ENCODE assay signal across 10 cellular contexts in genomic region chr12:41188841-41189394, GRCh38. TPM values are rescaled to one million over a fixed set of nuclear protein-coding genes. Genes with fewer than 3 reads are reported as not detected.
DNase-seq lines count a peak whose midpoint lies in the region; TF ChIP-seq lines count a peak whose summit lies in the region.
"Had no signal": no experiment of that assay in that cellular context is flagged by ENCODE, and none has a peak within 500 bp of the region (broad histone marks: within the 10 kb centered on the region; RNA-seq: fewer than 3 reads in every experiment).

No MANE protein-coding gene starts in this region.

- in situ Hi-C loops in GM23248 (cut with MboI): no loop called here
- in situ Hi-C loops in KBM-7 (cut with MboI; ENCODE audit: low pct_unique_long_range_greater_than_20kb, low sequenced_read_pairs): no loop called here

- H3K4me3 ChIP-seq in testis: peak overlapping the region; percentile 55 to 76
- no peak overlapping the region for H3K4me3 ChIP-seq in GM23248

- H3K36me3 Mint-ChIP-seq in chondrocyte (ENCODE audit: low read depth): peaks cover 3% of the 10 kb centered on the region
- H3K36me3 Mint-ChIP-seq in mesothelial cell of epicardium: no peaks in the 10 kb centered on the region

- H3K27me3 ChIP-seq in testis: no peaks in the 10 kb centered on the region
- peaks cover 22% of the 10 kb centered on the region for H3K27me3 ChIP-seq in GM23248 (replicated peaks; ENCODE audit: insufficient read depth)

- 1 to 3% methylated on average over 27 to 35 of the region's 49 CpGs for WGBS in testis, 2 donors
- 2 to 3% methylated on average over 23 to 31 of the region's 49 CpGs for WGBS in GM23248 (ENCODE audit: low coverage in 1 of 2, low lambda C conversion rate in 2 of 2, missing lambda C conversion rate in 2 of 2), 2 experiments

- no peaks in the 10 kb centered on the region for H4K20me1 ChIP-seq in GM23248 (ENCODE audit: insufficient read depth)

- intact Hi-C loops in testis (cut with DNase I; ENCODE audit: low total_unique reads): no loop called here

- H3K27ac Mint-ChIP-seq in chondrocyte (ENCODE audit: unreplicated experiment): no peak overlapping the region
- no peak overlapping the region for H3K27ac Mint-ChIP-seq in mesothelial cell of epicardium

- H3K27me3 Mint-ChIP-seq in chondrocyte (ENCODE audit: low read depth) (peaks cover 35% of the 10 kb centered on the region), mesothelial cell of epicardium (ENCODE audit: low read depth) (peaks cover 51% of the 10 kb centered on the region)

- H3K4me1 Mint-ChIP-seq in chondrocyte (ENCODE audit: low read depth): peaks cover 24% of the 10 kb centered on the region
- peaks cover 20% of the 10 kb centered on the region for H3K4me1 Mint-ChIP-seq in mesothelial cell of epicardium

- TF ChIP-seq CTCF in chondrocyte (IDR thresholded peaks at IDR 0.05) (no peak), mesothelial cell of epicardium (IDR thresholded peaks at IDR 0.05; ENCODE audit: unreplicated experiment) (no peak), testis (IDR thresholded peaks at IDR 0.05) (no peak)

- no peak for TF ChIP-seq POLR2A in testis (IDR thresholded peaks at IDR 0.05)

- no peaks in the 10 kb centered on the region for H3K36me3 ChIP-seq in testis (ENCODE audit: low read depth, missing control alignments)
- no peaks in the 10 kb centered on the region for H3K36me3 ChIP-seq in GM23248 (ENCODE audit: low read depth)

- no peaks in the 10 kb centered on the region for H3K9me3 Mint-ChIP-seq in chondrocyte (ENCODE audit: low read depth)
- H3K9me3 Mint-ChIP-seq in mesothelial cell of epicardium: no peaks in the 10 kb centered on the region

- no peak overlapping the region for H2AFZ ChIP-seq in GM23248

- no peaks in the 10 kb centered on the region for H3K79me2 ChIP-seq in GM23248 (ENCODE audit: insufficient read depth)

- H3K4me1 ChIP-seq in testis (peaks cover 7% of the 10 kb centered on the region), GM23248 (ENCODE audit: insufficient read depth) (no peaks in the 10 kb centered on the region)

- H3K9me3 ChIP-seq in testis: no peaks in the 10 kb centered on the region
- no peaks in the 10 kb centered on the region for H3K9me3 ChIP-seq in GM23248 (ENCODE audit: low read depth)

- H3K27ac ChIP-seq in testis (peak overlapping the region; percentile 61 to 90), GM23248 (no peak overlapping the region)

- H3F3A ChIP-seq in GM23248 (ENCODE audit: insufficient read depth): no peaks in the 10 kb centered on the region

- no peak overlapping the region for H3K4me2 ChIP-seq in GM23248 (ENCODE audit: unreplicated experiment)

- DNase-seq in DMS 273 (lab: John Stamatoyannopoulos, UW; ENCODE audit: unreplicated experiment): peak; percentile 58
- no peak for DNase-seq in DMS 273 treated with DMSO at 0.1 percent for 48 hours (lab: John Stamatoyannopoulos, UW)
- DNase-seq in chondrocyte (ENCODE audit: low spot score): no peak
- no peak for DNase-seq in mesothelial cell of epicardium (ENCODE audit: low spot score in 2 of 2, unreplicated experiment in 2 of 2)
- peak; percentile 25 for DNase-seq in testis
- no peak for DNase-seq in GM23248
- DNase-seq in KBM-7: no peak
- no peak for DNase-seq in COLO668 (lab: John Stamatoyannopoulos, UW; ENCODE audit: unreplicated experiment)
- DNase-seq: effector CD4-positive, alpha-beta T cell; stimulated activated CD4-positive, alpha-beta T cell treated with anti-CD3 and anti-CD28 coated beads, Interleukin-4, amount 100 ng/mL, for 24 hours had no signal

- H3K9me2 ChIP-seq in GM23248 (ENCODE audit: insufficient read depth): no peaks in the 10 kb centered on the region

- peak overlapping the region; percentile 64 for H3K4me3 Mint-ChIP-seq in chondrocyte (ENCODE audit: unreplicated experiment)
- H3K4me3 Mint-ChIP-seq in mesothelial cell of epicardium: peak overlapping the region; percentile 70

- no peak overlapping the region for H3K9ac ChIP-seq in GM23248

RNA-seq across cellular contexts. Expression of gene PDZRN4, which starts 0.8 kb away (rescaled TPM):
- total RNA-seq in chondrocyte: 0.15 to 0.25 TPM (median 0.17 TPM) in 3 replicates
- 1.4 to 1.5 TPM (median 1.4 TPM) in 3 replicates for total RNA-seq in mesothelial cell of epicardium
- 10 to 100 TPM; 11.3 TPM for total RNA-seq in testis
- 7.7 TPM for polyA plus RNA-seq in testis (ENCODE audit: insufficient read depth, low read depth, low replicate concordance)
- total RNA-seq in GM23248 (2014; rRNA removed; shearing (Covaris generic)): not detected in 2 replicates
- polyA plus RNA-seq in GM23248 (2016; fragmentation: Nextera tagmentation; extraction: Ambion mirVana): not detected in 2 replicates

Comparison
In these comparisons a context has a peak if more than half of its experiments do, and no peak if none do; other contexts are left out.
1. DNase-seq: peak in DMS 273 (single experiment) and testis (single experiment); none in DMS 273 treated with DMSO at 0.1 percent for 48 hours (single experiment), chondrocyte (single experiment), mesothelial cell of epicardium (0 of 2), GM23248 (single experiment), KBM-7 (single experiment) and COLO668 (single experiment).